In the genomic region with DNA sequence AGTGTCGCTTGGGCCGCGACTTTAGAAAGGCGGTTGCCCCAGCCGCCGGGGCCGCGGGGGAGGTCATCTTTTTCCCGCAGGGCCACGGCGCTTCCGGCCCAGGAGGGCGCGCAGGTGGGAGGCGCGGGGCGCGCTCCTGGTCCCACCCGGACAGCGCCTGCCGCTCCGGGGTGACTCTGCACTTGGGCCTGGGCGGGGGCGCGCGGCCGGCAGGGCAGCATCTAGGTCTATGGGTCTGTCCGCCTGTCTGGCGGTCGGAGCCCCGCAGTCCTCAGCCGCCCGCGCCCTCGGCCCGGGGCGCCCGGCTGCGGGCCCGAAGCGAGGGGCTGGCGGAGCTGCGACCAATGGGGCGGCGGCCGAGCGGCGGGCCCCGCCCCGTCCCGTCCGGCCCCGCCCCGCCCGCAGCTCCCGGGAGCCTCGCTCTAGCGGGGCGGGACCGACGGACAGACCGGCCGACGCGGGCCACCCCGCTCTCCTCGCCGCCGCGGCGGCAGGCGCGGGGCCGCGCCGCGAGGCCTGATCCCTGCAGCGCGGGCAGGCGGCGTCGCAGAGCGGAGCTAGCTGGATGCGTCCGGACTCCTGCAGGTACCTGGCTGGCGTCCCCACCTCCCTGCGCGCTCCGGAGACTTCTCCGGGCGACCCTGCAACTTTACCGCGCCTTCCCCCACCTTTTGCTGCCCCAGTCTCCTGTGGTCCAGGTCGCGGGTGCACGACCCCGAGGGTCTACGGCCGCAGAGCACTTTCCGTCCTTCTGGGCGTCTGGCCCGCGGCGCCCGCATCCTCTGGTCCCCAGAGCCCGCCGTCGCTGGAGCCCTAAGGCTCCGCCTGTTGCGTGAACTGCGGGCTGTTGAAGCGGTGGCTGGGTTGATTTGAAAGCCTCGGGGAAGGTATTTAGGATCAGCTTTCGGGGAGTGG, we compare ENCODE assay signal across 1 cellular context.
A peak's percentile ranks its signal among the peaks of the same experiment; 100 is the strongest.
TF ChIP-seq lines count a peak whose summit lies in the region.

A gene with protein sequence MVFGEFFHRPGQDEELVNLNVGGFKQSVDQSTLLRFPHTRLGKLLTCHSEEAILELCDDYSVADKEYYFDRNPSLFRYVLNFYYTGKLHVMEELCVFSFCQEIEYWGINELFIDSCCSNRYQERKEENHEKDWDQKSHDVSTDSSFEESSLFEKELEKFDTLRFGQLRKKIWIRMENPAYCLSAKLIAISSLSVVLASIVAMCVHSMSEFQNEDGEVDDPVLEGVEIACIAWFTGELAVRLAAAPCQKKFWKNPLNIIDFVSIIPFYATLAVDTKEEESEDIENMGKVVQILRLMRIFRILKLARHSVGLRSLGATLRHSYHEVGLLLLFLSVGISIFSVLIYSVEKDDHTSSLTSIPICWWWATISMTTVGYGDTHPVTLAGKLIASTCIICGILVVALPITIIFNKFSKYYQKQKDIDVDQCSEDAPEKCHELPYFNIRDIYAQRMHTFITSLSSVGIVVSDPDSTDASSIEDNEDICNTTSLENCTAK (plus strand): TSS at position 446 of the 915 bp plus-strand sequence. CDS start 52,342 bp downstream, outside the sequence.

TF ChIP-seq in HepG2, 621 proteins besides CTCF, POLR2A, EP300 and RAD21 (continues in another document):
- TF ChIP-seq AKAP8 (CRISPR knock-in tag; IDR thresholded peaks at IDR 0.05) (no peak), PRPF4 (IDR thresholded peaks at IDR 0.05; ENCODE audit: low read depth, low read length, poor library complexity, severe bottlenecking) (no peak), HNRNPH1 (optimal IDR thresholded peaks at IDR 0.05; ENCODE audit: low read depth, low read length) (no peak), ZSCAN31 (CRISPR knock-in tag; IDR thresholded peaks at IDR 0.05; ENCODE audit: low read depth) (no peak), NAIF1 (CRISPR knock-in tag; IDR thresholded peaks at IDR 0.05; ENCODE audit: borderline replicate concordance) (no peak), ZNF138 (CRISPR knock-in tag; IDR thresholded peaks at IDR 0.05; ENCODE audit: low read depth) (no peak), NR2F1 (CRISPR knock-in tag; IDR thresholded peaks at IDR 0.05) (no peak), ZNF768 (CRISPR knock-in tag; IDR thresholded peaks at IDR 0.05) (0 out of 2 replicates have a peak, but pooled peaks have one; percentile 11), HOXA3 (CRISPR knock-in tag; IDR thresholded peaks at IDR 0.05) (0 out of 2 replicates have a peak, but pooled peaks have one; percentile 28)
- TF ChIP-seq, protein P1, sequence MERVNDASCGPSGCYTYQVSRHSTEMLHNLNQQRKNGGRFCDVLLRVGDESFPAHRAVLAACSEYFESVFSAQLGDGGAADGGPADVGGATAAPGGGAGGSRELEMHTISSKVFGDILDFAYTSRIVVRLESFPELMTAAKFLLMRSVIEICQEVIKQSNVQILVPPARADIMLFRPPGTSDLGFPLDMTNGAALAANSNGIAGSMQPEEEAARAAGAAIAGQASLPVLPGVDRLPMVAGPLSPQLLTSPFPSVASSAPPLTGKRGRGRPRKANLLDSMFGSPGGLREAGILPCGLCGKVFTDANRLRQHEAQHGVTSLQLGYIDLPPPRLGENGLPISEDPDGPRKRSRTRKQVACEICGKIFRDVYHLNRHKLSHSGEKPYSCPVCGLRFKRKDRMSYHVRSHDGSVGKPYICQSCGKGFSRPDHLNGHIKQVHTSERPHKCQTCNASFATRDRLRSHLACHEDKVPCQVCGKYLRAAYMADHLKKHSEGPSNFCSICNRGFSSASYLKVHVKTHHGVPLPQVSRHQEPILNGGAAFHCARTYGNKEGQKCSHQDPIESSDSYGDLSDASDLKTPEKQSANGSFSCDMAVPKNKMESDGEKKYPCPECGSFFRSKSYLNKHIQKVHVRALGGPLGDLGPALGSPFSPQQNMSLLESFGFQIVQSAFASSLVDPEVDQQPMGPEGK (CRISPR knock-in tag; IDR thresholded peaks at IDR 0.05) = no peak
- TF ChIP-seq, protein P2, sequence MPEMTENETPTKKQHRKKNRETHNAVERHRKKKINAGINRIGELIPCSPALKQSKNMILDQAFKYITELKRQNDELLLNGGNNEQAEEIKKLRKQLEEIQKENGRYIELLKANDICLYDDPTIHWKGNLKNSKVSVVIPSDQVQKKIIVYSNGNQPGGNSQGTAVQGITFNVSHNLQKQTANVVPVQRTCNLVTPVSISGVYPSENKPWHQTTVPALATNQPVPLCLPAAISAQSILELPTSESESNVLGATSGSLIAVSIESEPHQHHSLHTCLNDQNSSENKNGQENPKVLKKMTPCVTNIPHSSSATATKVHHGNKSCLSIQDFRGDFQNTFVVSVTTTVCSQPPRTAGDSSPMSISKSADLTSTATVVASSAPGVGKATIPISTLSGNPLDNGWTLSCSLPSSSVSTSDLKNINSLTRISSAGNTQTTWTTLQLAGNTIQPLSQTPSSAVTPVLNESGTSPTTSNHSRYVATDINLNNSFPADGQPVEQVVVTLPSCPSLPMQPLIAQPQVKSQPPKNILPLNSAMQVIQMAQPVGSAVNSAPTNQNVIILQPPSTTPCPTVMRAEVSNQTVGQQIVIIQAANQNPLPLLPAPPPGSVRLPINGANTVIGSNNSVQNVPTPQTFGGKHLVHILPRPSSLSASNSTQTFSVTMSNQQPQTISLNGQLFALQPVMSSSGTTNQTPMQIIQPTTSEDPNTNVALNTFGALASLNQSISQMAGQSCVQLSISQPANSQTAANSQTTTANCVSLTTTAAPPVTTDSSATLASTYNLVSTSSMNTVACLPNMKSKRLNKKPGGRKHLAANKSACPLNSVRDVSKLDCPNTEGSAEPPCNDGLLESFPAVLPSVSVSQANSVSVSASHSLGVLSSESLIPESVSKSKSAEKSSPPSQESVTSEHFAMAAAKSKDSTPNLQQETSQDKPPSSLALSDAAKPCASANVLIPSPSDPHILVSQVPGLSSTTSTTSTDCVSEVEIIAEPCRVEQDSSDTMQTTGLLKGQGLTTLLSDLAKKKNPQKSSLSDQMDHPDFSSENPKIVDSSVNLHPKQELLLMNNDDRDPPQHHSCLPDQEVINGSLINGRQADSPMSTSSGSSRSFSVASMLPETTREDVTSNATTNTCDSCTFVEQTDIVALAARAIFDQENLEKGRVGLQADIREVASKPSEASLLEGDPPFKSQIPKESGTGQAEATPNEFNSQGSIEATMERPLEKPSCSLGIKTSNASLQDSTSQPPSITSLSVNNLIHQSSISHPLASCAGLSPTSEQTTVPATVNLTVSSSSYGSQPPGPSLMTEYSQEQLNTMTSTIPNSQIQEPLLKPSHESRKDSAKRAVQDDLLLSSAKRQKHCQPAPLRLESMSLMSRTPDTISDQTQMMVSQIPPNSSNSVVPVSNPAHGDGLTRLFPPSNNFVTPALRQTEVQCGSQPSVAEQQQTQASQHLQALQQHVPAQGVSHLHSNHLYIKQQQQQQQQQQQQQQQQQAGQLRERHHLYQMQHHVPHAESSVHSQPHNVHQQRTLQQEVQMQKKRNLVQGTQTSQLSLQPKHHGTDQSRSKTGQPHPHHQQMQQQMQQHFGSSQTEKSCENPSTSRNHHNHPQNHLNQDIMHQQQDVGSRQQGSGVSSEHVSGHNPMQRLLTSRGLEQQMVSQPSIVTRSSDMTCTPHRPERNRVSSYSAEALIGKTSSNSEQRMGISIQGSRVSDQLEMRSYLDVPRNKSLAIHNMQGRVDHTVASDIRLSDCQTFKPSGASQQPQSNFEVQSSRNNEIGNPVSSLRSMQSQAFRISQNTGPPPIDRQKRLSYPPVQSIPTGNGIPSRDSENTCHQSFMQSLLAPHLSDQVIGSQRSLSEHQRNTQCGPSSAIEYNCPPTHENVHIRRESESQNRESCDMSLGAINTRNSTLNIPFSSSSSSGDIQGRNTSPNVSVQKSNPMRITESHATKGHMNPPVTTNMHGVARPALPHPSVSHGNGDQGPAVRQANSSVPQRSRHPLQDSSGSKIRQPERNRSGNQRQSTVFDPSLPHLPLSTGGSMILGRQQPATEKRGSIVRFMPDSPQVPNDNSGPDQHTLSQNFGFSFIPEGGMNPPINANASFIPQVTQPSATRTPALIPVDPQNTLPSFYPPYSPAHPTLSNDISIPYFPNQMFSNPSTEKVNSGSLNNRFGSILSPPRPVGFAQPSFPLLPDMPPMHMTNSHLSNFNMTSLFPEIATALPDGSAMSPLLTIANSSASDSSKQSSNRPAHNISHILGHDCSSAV (CRISPR knock-in tag; IDR thresholded peaks at IDR 0.05; ENCODE audit: borderline replicate concordance) = no peak
- TF ChIP-seq, protein P3, sequence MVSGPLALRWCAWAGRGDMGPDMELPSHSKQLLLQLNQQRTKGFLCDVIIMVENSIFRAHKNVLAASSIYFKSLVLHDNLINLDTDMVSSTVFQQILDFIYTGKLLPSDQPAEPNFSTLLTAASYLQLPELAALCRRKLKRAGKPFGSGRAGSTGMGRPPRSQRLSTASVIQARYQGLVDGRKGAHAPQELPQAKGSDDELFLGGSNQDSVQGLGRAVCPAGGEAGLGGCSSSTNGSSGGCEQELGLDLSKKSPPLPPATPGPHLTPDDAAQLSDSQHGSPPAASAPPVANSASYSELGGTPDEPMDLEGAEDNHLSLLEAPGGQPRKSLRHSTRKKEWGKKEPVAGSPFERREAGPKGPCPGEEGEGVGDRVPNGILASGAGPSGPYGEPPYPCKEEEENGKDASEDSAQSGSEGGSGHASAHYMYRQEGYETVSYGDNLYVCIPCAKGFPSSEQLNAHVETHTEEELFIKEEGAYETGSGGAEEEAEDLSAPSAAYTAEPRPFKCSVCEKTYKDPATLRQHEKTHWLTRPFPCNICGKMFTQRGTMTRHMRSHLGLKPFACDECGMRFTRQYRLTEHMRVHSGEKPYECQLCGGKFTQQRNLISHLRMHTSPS (CRISPR knock-in tag; IDR thresholded peaks at IDR 0.05; ENCODE audit: low read depth) = no peak
- TF ChIP-seq, protein P4, sequence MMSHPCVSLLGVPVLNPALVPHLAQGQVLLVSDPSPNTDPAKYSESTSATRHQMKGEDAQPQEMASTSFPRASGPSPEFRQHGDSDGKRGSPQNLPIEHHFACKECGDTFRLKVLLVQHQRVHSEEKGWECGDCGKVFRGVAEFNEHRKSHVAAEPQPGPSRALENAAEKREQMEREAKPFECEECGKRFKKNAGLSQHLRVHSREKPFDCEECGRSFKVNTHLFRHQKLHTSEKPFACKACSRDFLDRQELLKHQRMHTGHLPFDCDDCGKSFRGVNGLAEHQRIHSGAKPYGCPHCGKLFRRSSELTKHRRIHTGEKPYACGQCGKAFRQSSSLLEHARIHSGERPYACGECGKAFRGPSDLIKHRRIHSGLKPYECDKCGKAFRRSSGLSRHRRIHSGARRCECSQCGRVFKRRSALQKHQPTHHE (CRISPR knock-in tag; IDR thresholded peaks at IDR 0.05; ENCODE audit: borderline replicate concordance) = no peak
- TF ChIP-seq, protein P5, sequence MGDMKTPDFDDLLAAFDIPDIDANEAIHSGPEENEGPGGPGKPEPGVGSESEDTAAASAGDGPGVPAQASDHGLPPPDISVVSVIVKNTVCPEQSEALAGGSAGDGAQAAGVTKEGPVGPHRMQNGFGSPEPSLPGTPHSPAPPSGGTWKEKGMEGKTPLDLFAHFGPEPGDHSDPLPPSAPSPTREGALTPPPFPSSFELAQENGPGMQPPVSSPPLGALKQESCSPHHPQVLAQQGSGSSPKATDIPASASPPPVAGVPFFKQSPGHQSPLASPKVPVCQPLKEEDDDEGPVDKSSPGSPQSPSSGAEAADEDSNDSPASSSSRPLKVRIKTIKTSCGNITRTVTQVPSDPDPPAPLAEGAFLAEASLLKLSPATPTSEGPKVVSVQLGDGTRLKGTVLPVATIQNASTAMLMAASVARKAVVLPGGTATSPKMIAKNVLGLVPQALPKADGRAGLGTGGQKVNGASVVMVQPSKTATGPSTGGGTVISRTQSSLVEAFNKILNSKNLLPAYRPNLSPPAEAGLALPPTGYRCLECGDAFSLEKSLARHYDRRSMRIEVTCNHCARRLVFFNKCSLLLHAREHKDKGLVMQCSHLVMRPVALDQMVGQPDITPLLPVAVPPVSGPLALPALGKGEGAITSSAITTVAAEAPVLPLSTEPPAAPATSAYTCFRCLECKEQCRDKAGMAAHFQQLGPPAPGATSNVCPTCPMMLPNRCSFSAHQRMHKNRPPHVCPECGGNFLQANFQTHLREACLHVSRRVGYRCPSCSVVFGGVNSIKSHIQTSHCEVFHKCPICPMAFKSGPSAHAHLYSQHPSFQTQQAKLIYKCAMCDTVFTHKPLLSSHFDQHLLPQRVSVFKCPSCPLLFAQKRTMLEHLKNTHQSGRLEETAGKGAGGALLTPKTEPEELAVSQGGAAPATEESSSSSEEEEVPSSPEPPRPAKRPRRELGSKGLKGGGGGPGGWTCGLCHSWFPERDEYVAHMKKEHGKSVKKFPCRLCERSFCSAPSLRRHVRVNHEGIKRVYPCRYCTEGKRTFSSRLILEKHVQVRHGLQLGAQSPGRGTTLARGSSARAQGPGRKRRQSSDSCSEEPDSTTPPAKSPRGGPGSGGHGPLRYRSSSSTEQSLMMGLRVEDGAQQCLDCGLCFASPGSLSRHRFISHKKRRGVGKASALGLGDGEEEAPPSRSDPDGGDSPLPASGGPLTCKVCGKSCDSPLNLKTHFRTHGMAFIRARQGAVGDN (CRISPR knock-in tag; IDR thresholded peaks at IDR 0.05) = peak; percentile 27; the same call in 1 of the 2 replicates
- TF ChIP-seq, protein P6, sequence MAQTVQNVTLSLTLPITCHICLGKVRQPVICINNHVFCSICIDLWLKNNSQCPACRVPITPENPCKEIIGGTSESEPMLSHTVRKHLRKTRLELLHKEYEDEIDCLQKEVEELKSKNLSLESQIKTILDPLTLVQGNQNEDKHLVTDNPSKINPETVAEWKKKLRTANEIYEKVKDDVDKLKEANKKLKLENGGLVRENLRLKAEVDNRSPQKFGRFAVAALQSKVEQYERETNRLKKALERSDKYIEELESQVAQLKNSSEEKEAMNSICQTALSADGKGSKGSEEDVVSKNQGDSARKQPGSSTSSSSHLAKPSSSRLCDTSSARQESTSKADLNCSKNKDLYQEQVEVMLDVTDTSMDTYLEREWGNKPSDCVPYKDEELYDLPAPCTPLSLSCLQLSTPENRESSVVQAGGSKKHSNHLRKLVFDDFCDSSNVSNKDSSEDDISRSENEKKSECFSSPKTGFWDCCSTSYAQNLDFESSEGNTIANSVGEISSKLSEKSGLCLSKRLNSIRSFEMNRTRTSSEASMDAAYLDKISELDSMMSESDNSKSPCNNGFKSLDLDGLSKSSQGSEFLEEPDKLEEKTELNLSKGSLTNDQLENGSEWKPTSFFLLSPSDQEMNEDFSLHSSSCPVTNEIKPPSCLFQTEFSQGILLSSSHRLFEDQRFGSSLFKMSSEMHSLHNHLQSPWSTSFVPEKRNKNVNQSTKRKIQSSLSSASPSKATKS (CRISPR knock-in tag; IDR thresholded peaks at IDR 0.05) = no peak
- TF ChIP-seq, protein P7, sequence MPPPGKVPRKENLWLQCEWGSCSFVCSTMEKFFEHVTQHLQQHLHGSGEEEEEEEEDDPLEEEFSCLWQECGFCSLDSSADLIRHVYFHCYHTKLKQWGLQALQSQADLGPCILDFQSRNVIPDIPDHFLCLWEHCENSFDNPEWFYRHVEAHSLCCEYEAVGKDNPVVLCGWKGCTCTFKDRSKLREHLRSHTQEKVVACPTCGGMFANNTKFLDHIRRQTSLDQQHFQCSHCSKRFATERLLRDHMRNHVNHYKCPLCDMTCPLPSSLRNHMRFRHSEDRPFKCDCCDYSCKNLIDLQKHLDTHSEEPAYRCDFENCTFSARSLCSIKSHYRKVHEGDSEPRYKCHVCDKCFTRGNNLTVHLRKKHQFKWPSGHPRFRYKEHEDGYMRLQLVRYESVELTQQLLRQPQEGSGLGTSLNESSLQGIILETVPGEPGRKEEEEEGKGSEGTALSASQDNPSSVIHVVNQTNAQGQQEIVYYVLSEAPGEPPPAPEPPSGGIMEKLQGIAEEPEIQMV (CRISPR knock-in tag; IDR thresholded peaks at IDR 0.05; ENCODE audit: low read depth) = no peak
